ENCODE assay signal across 12 cellular contexts in genomic region chr14:72515779-72516770, GRCh38.
DNase-seq lines count a peak whose midpoint lies in the region; ATAC-seq, FAIRE-seq and TF ChIP-seq lines count a peak whose summit lies in the region.
"Had no signal": no experiment of that assay in that cellular context is flagged by ENCODE, and none has a peak within 500 bp of the region (broad histone marks: within the 10 kb centered on the region; RNA-seq: fewer than 3 reads in every experiment).

No MANE protein-coding gene starts in this region.

- H3K4me1 ChIP-seq in A549: no peaks in the 10 kb centered on the region
- H3K4me1 ChIP-seq in GM23338 (ENCODE audit: insufficient read depth): no peaks in the 10 kb centered on the region
- H3K4me1 ChIP-seq: prostate gland, upper lobe of right lung had no signal

- no peaks in the 10 kb centered on the region for H3K27me3 ChIP-seq in GM23338 (ENCODE audit: insufficient read depth)
- H3K27me3 ChIP-seq in SU-DHL-6 (ENCODE audit: low read length): no peaks in the 10 kb centered on the region
- H3K27me3 ChIP-seq: upper lobe of right lung had no signal

- WGBS in A549 (ENCODE audit: missing lambda C conversion rate): 57% methylated on average over 6 of the region's 11 CpGs

- no peaks in the 10 kb centered on the region for H3K36me3 Mint-ChIP-seq in GM23338 (ENCODE audit: low read depth)
- H3K36me3 Mint-ChIP-seq in activated T-helper 1 cell treated with anti-CD3 and anti-CD28 coated beads, Interleukin-12 subunit alpha, Interleukin-12 subunit beta, Interleukin-2, Interleukin-4 antibody, amounts not matched to agents 30 ng/mL and 10 ng/mL and 1 ng/mL, durations not matched to agents 14 hours and 24 hours and 36 hours (ENCODE audit: low read depth): peaks cover 17% of the 10 kb centered on the region
- peaks cover 11% of the 10 kb centered on the region for H3K36me3 Mint-ChIP-seq in activated naive CD8-positive, alpha-beta T cell treated with anti-CD3 and anti-CD28 coated beads, Interleukin-2, amount 50 U/mL, for 24 hours (ENCODE audit: low read depth)
- peaks cover 0 to 5% (median under 1%) of the 10 kb centered on the region in 3 donors for H3K36me3 Mint-ChIP-seq in naive thymus-derived CD8-positive, alpha-beta T cell
- H3K36me3 Mint-ChIP-seq: CD4-positive, alpha-beta memory T cell had no signal

- CTCF ChIA-PET in A549 (lab: Yijun Ruan, JAX): interaction anchor here (0.6 to 18.9 kb wide), 53 partner anchors 8 to 732 kb away, joined by 3 to 480 read pairs (median 5); partner anchors contain the start of genes DCAF4 and DPF3

- peak overlapping the region; percentile 9; the same call in 1 of the 2 replicates for H3K9ac ChIP-seq in SU-DHL-6 (ENCODE audit: low read length)

- no peak overlapping the region for H3K4me3 ChIP-seq in A549
- H3K4me3 ChIP-seq in GM23338: no peak overlapping the region
- H3K4me3 ChIP-seq in SU-DHL-6 (ENCODE audit: insufficient read depth, low read length, poor library complexity, severe bottlenecking): no peak overlapping the region
- no peak overlapping the region for H3K4me3 ChIP-seq in foreskin fibroblast (ENCODE audit: low read depth in 1 of 2, low read length in 2 of 2)
- H3K4me3 ChIP-seq: esophagus squamous epithelium, prostate gland, upper lobe of right lung had no signal

- H3K27ac ChIP-seq in A549 (no peak overlapping the region), GM23338 (ENCODE audit: low read depth) (no peak overlapping the region), SU-DHL-6 (ENCODE audit: low read depth, low read length) (no peak overlapping the region)
- H3K27ac ChIP-seq: esophagus squamous epithelium, prostate gland, upper lobe of right lung had no signal

- no peak overlapping the region for H3K4me3 Mint-ChIP-seq in GM23338
- H3K4me3 Mint-ChIP-seq in activated T-helper 1 cell treated with anti-CD3 and anti-CD28 coated beads, Interleukin-12 subunit alpha, Interleukin-12 subunit beta, Interleukin-2, Interleukin-4 antibody, amounts not matched to agents 30 ng/mL and 10 ng/mL and 1 ng/mL, durations not matched to agents 14 hours and 24 hours and 36 hours: no peak overlapping the region
- H3K4me3 Mint-ChIP-seq in activated naive CD8-positive, alpha-beta T cell treated with anti-CD3 and anti-CD28 coated beads, Interleukin-2, amount 50 U/mL, for 24 hours: no peak overlapping the region
- peak overlapping the region in 1 of 10 donors; percentile 44 for H3K4me3 Mint-ChIP-seq in naive thymus-derived CD8-positive, alpha-beta T cell

- H3K36me3 ChIP-seq in GM23338 (ENCODE audit: insufficient read depth) (no peaks in the 10 kb centered on the region), SU-DHL-6 (ENCODE audit: low read length) (peaks cover 5% of the 10 kb centered on the region; the same call in 1 of the 2 replicates)
- H3K36me3 ChIP-seq: esophagus squamous epithelium, prostate gland, upper lobe of right lung had no signal

- DNase-seq in A549 (ENCODE audit: low read depth in 1 of 2, low spot score in 1 of 2) (peak in 1 of 2 experiments; percentile 22), GM23338 (ENCODE audit: low spot score) (peak; percentile 11), foreskin fibroblast (peak in 1 of 2 donors; percentile 55)
- DNase-seq in activated T-helper 1 cell treated with anti-CD3 and anti-CD28 coated beads, Interleukin-12 subunit alpha, Interleukin-12 subunit beta, Interleukin-2, Interleukin-4 antibody, amounts not matched to agents 30 ng/mL and 10 ng/mL and 1 ng/mL, durations not matched to agents 14 hours and 24 hours and 36 hours (ENCODE audit: low spot score): no peak
- DNase-seq in activated naive CD8-positive, alpha-beta T cell treated with anti-CD3 and anti-CD28 coated beads, Interleukin-2, amount 50 U/mL, for 24 hours: no peak
- no peak for DNase-seq in naive thymus-derived CD8-positive, alpha-beta T cell
- DNase-seq in stimulated activated CD4-positive, alpha-beta T cell treated with anti-CD3 and anti-CD28 coated beads, Interleukin-12 subunit alpha, Interleukin-12 subunit beta, amount 100 ng/mL, for 4 hours: no peak
- DNase-seq: esophagus squamous epithelium, upper lobe of right lung had no signal

- H3K79me2 ChIP-seq in GM23338 (replicated peaks; ENCODE audit: insufficient read depth) (no peaks in the 10 kb centered on the region), SU-DHL-6 (ENCODE audit: insufficient read depth, low read length) (no peaks in the 10 kb centered on the region)

- H4K20me1 ChIP-seq in GM23338 (replicated peaks; ENCODE audit: insufficient read depth) (no peaks in the 10 kb centered on the region), SU-DHL-6 (ENCODE audit: low read depth, low read length) (no peaks in the 10 kb centered on the region)

- peaks cover 6% of the 10 kb centered on the region for H3K27me3 Mint-ChIP-seq in GM23338 (ENCODE audit: insufficient read depth, low read depth, poor library complexity)
- no peaks in the 10 kb centered on the region for H3K27me3 Mint-ChIP-seq in activated T-helper 1 cell treated with anti-CD3 and anti-CD28 coated beads, Interleukin-12 subunit alpha, Interleukin-12 subunit beta, Interleukin-2, Interleukin-4 antibody, amounts not matched to agents 30 ng/mL and 10 ng/mL and 1 ng/mL, durations not matched to agents 14 hours and 24 hours and 36 hours (ENCODE audit: insufficient read depth)
- peaks cover 12% of the 10 kb centered on the region for H3K27me3 Mint-ChIP-seq in activated naive CD8-positive, alpha-beta T cell treated with anti-CD3 and anti-CD28 coated beads, Interleukin-2, amount 50 U/mL, for 24 hours
- H3K27me3 Mint-ChIP-seq in naive thymus-derived CD8-positive, alpha-beta T cell: peaks cover 0 to 5% (median 2%) of the 10 kb centered on the region in 5 donors
- H3K27me3 Mint-ChIP-seq: CD4-positive, alpha-beta memory T cell had no signal

- TF ChIP-seq CTCF in A549 (IDR thresholded peaks at IDR 0.05) (no peak), GM23338 (conservative IDR thresholded peaks at IDR 0.05; ENCODE audit: low read depth in 2 of 2) (no peak), SU-DHL-6 (IDR thresholded peaks at IDR 0.05; ENCODE audit: insufficient read depth, low read length, poor library complexity, severe bottlenecking) (no peak), foreskin fibroblast (IDR thresholded peaks at IDR 0.05; ENCODE audit: low read depth, low read length) (peak; percentile 30)

- no peaks in the 10 kb centered on the region for H3F3A ChIP-seq in GM23338 (replicated peaks; ENCODE audit: low read depth)
- H3F3A ChIP-seq in SU-DHL-6 (ENCODE audit: insufficient read depth): peaks cover 41% of the 10 kb centered on the region

- peak; percentile 14 to 56; a peak in 3 of 6 replicates for ATAC-seq in A549
- ATAC-seq in GM23338: no peak
- no peak for ATAC-seq in activated naive CD8-positive, alpha-beta T cell treated with anti-CD3 and anti-CD28 coated beads, Interleukin-2, amount 50 U/mL, for 24 hours
- ATAC-seq in naive thymus-derived CD8-positive, alpha-beta T cell: no peak

- TF ChIP-seq EP300 in A549 (IDR thresholded peaks at IDR 0.05): no peak

- intact Hi-C loops in activated T-helper 1 cell treated with anti-CD3 and anti-CD28 coated beads, Interleukin-12 subunit alpha, Interleukin-12 subunit beta, Interleukin-2, Interleukin-4 antibody, amounts not matched to agents 30 ng/mL and 10 ng/mL and 1 ng/mL, durations not matched to agents 14 hours and 24 hours and 36 hours (cut with micrococcal nuclease): loop anchor here (5.0 kb wide), 1 partner anchor 951 kb away; no protein-coding TSS in a partner anchor

- H3K27ac Mint-ChIP-seq in GM23338: no peak overlapping the region
- no peak overlapping the region for H3K27ac Mint-ChIP-seq in activated T-helper 1 cell treated with anti-CD3 and anti-CD28 coated beads, Interleukin-12 subunit alpha, Interleukin-12 subunit beta, Interleukin-2, Interleukin-4 antibody, amounts not matched to agents 30 ng/mL and 10 ng/mL and 1 ng/mL, durations not matched to agents 14 hours and 24 hours and 36 hours
- H3K27ac Mint-ChIP-seq in activated naive CD8-positive, alpha-beta T cell treated with anti-CD3 and anti-CD28 coated beads, Interleukin-2, amount 50 U/mL, for 24 hours: no peak overlapping the region
- no peak overlapping the region for H3K27ac Mint-ChIP-seq in naive thymus-derived CD8-positive, alpha-beta T cell

- H2AFZ ChIP-seq in GM23338 (no peak overlapping the region), SU-DHL-6 (ENCODE audit: low read depth, low read length, severe bottlenecking) (peak overlapping the region; percentile 46)

- H3K9me3 ChIP-seq in A549 (peaks cover 19% of the 10 kb centered on the region), SU-DHL-6 (ENCODE audit: insufficient read depth, low read length) (peaks cover 6% of the 10 kb centered on the region; the same call in 1 of the 2 replicates)
- H3K9me3 ChIP-seq: esophagus squamous epithelium, prostate gland, upper lobe of right lung had no signal

- POLR2A ChIA-PET in A549 (lab: Yijun Ruan, JAX): interaction anchor here (0.9 kb wide), 1 partner anchor 403 kb away, joined by 3 read pairs; no protein-coding TSS in a partner anchor
- POLR2A ChIA-PET in naive thymus-derived CD8-positive, alpha-beta T cell (lab: Charles Lee): interaction anchor here (0.7 to 2.5 kb wide), 2 partner anchors 389 to 410 kb away, joined by 3 to 7 read pairs; partner anchors contain the start of gene DCAF4

- no peak overlapping the region for H3K4me2 ChIP-seq in A549
- no peak overlapping the region for H3K4me2 ChIP-seq in GM23338
- no peak overlapping the region for H3K4me2 ChIP-seq in SU-DHL-6 (ENCODE audit: low read depth, low read length, poor library complexity, severe bottlenecking)

- FAIRE-seq in A549 (lab: Jason Lieb, UNC): no peak

- no peaks in the 10 kb centered on the region for H3K9me2 ChIP-seq in GM23338 (ENCODE audit: insufficient read depth)
- H3K9me2 ChIP-seq in SU-DHL-6 (replicated peaks; ENCODE audit: insufficient read depth, low read length): no peaks in the 10 kb centered on the region

- TF ChIP-seq POLR2A in A549 (IDR thresholded peaks at IDR 0.05; ENCODE audit: low read length): no peak

- no peaks in the 10 kb centered on the region for H3K4me1 Mint-ChIP-seq in GM23338
- peaks cover 80% of the 10 kb centered on the region for H3K4me1 Mint-ChIP-seq in activated T-helper 1 cell treated with anti-CD3 and anti-CD28 coated beads, Interleukin-12 subunit alpha, Interleukin-12 subunit beta, Interleukin-2, Interleukin-4 antibody, amounts not matched to agents 30 ng/mL and 10 ng/mL and 1 ng/mL, durations not matched to agents 14 hours and 24 hours and 36 hours (ENCODE audit: low read depth)
- peaks cover 44% of the 10 kb centered on the region for H3K4me1 Mint-ChIP-seq in activated naive CD8-positive, alpha-beta T cell treated with anti-CD3 and anti-CD28 coated beads, Interleukin-2, amount 50 U/mL, for 24 hours
- peaks cover 15 to 48% (median 43%) of the 10 kb centered on the region in 4 donors for H3K4me1 Mint-ChIP-seq in naive thymus-derived CD8-positive, alpha-beta T cell

- no peak for TF ChIP-seq RAD21 in A549 (conservative IDR thresholded peaks at IDR 0.05 in 1 of 2, IDR thresholded peaks at IDR 0.05 in 1 of 2)

- H3K9me3 Mint-ChIP-seq in GM23338: peaks cover 12% of the 10 kb centered on the region
- peaks cover 17% of the 10 kb centered on the region for H3K9me3 Mint-ChIP-seq in activated T-helper 1 cell treated with anti-CD3 and anti-CD28 coated beads, Interleukin-12 subunit alpha, Interleukin-12 subunit beta, Interleukin-2, Interleukin-4 antibody, amounts not matched to agents 30 ng/mL and 10 ng/mL and 1 ng/mL, durations not matched to agents 14 hours and 24 hours and 36 hours
- peaks cover 10% of the 10 kb centered on the region for H3K9me3 Mint-ChIP-seq in activated naive CD8-positive, alpha-beta T cell treated with anti-CD3 and anti-CD28 coated beads, Interleukin-2, amount 50 U/mL, for 24 hours
- peaks cover 0 to 14% (median 2%) of the 10 kb centered on the region in 9 donors for H3K9me3 Mint-ChIP-seq in naive thymus-derived CD8-positive, alpha-beta T cell

Comparison
In these comparisons a context has a peak if more than half of its experiments do, and no peak if none do; other contexts are left out.
1. ATAC-seq: peak in A549 (2 of 2); none in GM23338 (single experiment), activated naive CD8-positive, alpha-beta T cell treated with anti-CD3 and anti-CD28 coated beads, Interleukin-2, amount 50 U/mL, for 24 hours (single experiment) and naive thymus-derived CD8-positive, alpha-beta T cell (0 of 2).